ENCODE assay signal across 10 cellular contexts in the genomic region with DNA sequence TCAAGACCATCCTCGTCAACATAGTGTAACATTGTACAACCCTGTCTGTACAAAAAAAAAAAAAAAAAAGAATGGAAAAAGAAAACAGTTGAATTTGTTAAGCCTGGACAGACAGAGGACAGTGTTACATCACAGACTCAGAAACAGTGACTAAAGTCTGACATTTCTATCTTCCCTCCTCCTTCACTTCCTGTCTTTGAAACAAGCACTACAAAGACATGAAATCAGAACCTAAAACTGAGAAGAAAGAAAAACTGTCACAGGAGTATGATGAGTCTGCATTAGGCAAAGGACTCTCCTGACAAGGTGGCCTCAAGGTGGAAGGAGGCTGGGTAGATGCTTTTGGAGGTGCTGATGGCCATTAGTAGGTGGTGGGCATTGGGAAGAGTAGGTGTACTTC.
DNase-seq lines count a peak whose midpoint lies in the region; ATAC-seq, FAIRE-seq and TF ChIP-seq lines count a peak whose summit lies in the region.
"Had no signal": no experiment of that assay in that cellular context is flagged by ENCODE, and none has a peak within 500 bp of the region (broad histone marks: within the 10 kb centered on the region; RNA-seq: fewer than 3 reads in every experiment).

No MANE protein-coding gene starts in this region.

- peak overlapping the region; percentile 41; the same call in 1 of the 2 replicates for H3K27ac ChIP-seq in HL-60 (replicated peaks)
- H3K27ac ChIP-seq in GM12878 (ENCODE audit: control insufficient read depth, insufficient read depth) = peak overlapping the region; percentile 57
- H3K27ac ChIP-seq in RWPE1 = no peak overlapping the region

- CTCF ChIA-PET in GM12878 (lab: Yijun Ruan, JAX) (interaction anchor here (1.2 to 1.3 kb wide), 2 partner anchors 16 to 17 kb away, joined by 4 to 7 read pairs; no protein-coding TSS in a partner anchor), RWPE1 (lab: Yijun Ruan, JAX) (no interaction called here)

- intact Hi-C loops in GM12878 (cut with micrococcal nuclease; ENCODE audit: unreplicated experiment) = no loop called here

- peaks cover 0 to 3% of the 10 kb centered on the region in 2 experiments; a peak in 3 of 4 replicates for H3K36me3 ChIP-seq in GM12878 (ENCODE audit: control insufficient read depth in 2 of 2, insufficient read depth in 2 of 2, low read length in 1 of 2)

- TF ChIP-seq EP300 in GM12878 (IDR thresholded peaks at IDR 0.05; ENCODE audit: borderline replicate concordance in 1 of 2, control insufficient read depth in 1 of 2, low read depth in 2 of 2, low read length in 2 of 2) = no peak

- no TSS peak for BruUV-seq in GM12878 (replicated peaks; lab: Mats Ljungman, UMichigan)

- peak; percentile 52 for DNase-seq in CD1c-positive myeloid dendritic cell (ENCODE audit: extremely low spot score)
- DNase-seq in GM19239 (ENCODE audit: insufficient read length, low spot score) = no peak
- DNase-seq in HL-60 (ENCODE audit: low read depth in 1 of 2, low spot score in 1 of 2) = peak in 1 of 2 experiments; percentile 37
- no peak for DNase-seq in GM12878 (ENCODE audit: low read depth, low spot score)
- DNase-seq in COLO829 (ENCODE audit: low spot score) = no peak
- no peak for DNase-seq in 8988T
- DNase-seq in RWPE1 (ENCODE audit: low spot score) = no peak
- DNase-seq: KG1 had no signal

- H3K4me2 ChIP-seq in GM12878 (ENCODE audit: control insufficient read depth, insufficient read depth) = no peak overlapping the region

- H3K27me3 ChIP-seq in HL-60 (ENCODE audit: insufficient read depth, poor library complexity, severe bottlenecking) = no peaks in the 10 kb centered on the region
- no peaks in the 10 kb centered on the region for H3K27me3 ChIP-seq in GM12878 (replicated peaks in 1 of 2; ENCODE audit: control insufficient read depth in 2 of 2, insufficient read depth in 2 of 2, low read length in 1 of 2)

- H3K4me1 ChIP-seq in GM12878 (ENCODE audit: control insufficient read depth, insufficient read depth, low read length) = peaks cover 21% of the 10 kb centered on the region

- no peak for TF ChIP-seq POLR2A in GM12878 (IDR thresholded peaks at IDR 0.05; ENCODE audit: low read depth, low read length)

- FAIRE-seq in GM19239 (lab: Jason Lieb, UNC) = peak; percentile 72
- no peak for FAIRE-seq in GM12878 (lab: Jason Lieb, UNC)
- FAIRE-seq: urothelium cell line had no signal

- SMC1A ChIA-PET in GM12878 (lab: Charles Lee; ENCODE audit: uncharacterized antibody, unreplicated experiment) = interaction anchor here (1.3 to 1.9 kb wide), 2 partner anchors 11 to 18 kb away, joined by 3 to 6 read pairs; no protein-coding TSS in a partner anchor

- RAD21 ChIA-PET in GM12878 (lab: Charles Lee; ENCODE audit: unreplicated experiment) = interaction anchor here (1.2 kb wide), 1 partner anchor 13 kb away, joined by 7 read pairs; no protein-coding TSS in a partner anchor

- no peaks in the 10 kb centered on the region for H3K9me3 ChIP-seq in GM12878 (replicated peaks; ENCODE audit: control insufficient read depth, insufficient read depth, low read length)

- H4K20me1 ChIP-seq in GM12878 (ENCODE audit: control insufficient read depth, insufficient read depth) = no peaks in the 10 kb centered on the region

- POLR2A ChIA-PET in GM12878 (lab: Charles Lee) = interaction anchor here (0.6 kb wide), 1 partner anchor 57 kb away, joined by 3 read pairs; no protein-coding TSS in a partner anchor
- POLR2A ChIA-PET in RWPE1 (lab: Yijun Ruan, JAX; ENCODE audit: low non-redundant PET) = no interaction called here

- no peak for TF ChIP-seq CTCF in HL-60 (IDR thresholded peaks at IDR 0.05; ENCODE audit: insufficient read depth, low read length)
- TF ChIP-seq CTCF in GM12878 (IDR thresholded peaks at IDR 0.05 in 2 of 3, conservative IDR thresholded peaks at IDR 0.05 in 1 of 3; ENCODE audit: control insufficient read depth in 2 of 3, extremely low read depth in 1 of 3, insufficient read depth in 1 of 3, low read depth in 3 of 3, low read length in 3 of 3) = no peak
- no peak for TF ChIP-seq CTCF in RWPE1 (conservative IDR thresholded peaks at IDR 0.05; ENCODE audit: low read depth)

- ATAC-seq in GM12878 (peak; percentile 68), HG02970 (IDR thresholded peaks at IDR 0.05; ENCODE audit: low FRiP score, unreplicated experiment) (no peak)

- no peak overlapping the region for H3K4me3 ChIP-seq in HL-60 (replicated peaks; ENCODE audit: insufficient read depth, low read length)
- peak overlapping the region; percentile 18; the same call in 1 of the 2 replicates for H3K4me3 ChIP-seq in GM12878

- no peak overlapping the region for H2AFZ ChIP-seq in GM12878 (ENCODE audit: control insufficient read depth, low read depth, low read length)

- H3K9ac ChIP-seq in GM12878 (ENCODE audit: control insufficient read depth, insufficient read depth, low read length) = no peak overlapping the region

- no CpG with 5 or more reads among the region's 1 CpG for WGBS in GM12878 (ENCODE audit: insufficient coverage, insufficient replicate concordance, low lambda C conversion rate, missing lambda C conversion rate)

- in situ Hi-C loops in GM12878 (cut with MboI) = no loop called here

- peaks cover 31% of the 10 kb centered on the region for H3K79me2 ChIP-seq in GM12878 (ENCODE audit: control insufficient read depth, insufficient read depth, low read length)

- no peak for TF ChIP-seq RAD21 in GM12878 (IDR thresholded peaks at IDR 0.05; ENCODE audit: insufficient read depth, low read depth, low read length)

TF ChIP-seq in GM12878, 131 proteins besides CTCF, POLR2A, EP300 and RAD21:
- TF ChIP-seq KDM1A (IDR thresholded peaks at IDR 0.05; ENCODE audit: borderline replicate concordance) (no peak), ATF7 (IDR thresholded peaks at IDR 0.05; ENCODE audit: low read depth) (0 out of 2 replicates have a peak, but pooled peaks have one; percentile 15), CREB1 (IDR thresholded peaks at IDR 0.05; ENCODE audit: low read depth) (peak; percentile 85), CREM (IDR thresholded peaks at IDR 0.05; ENCODE audit: low read depth) (0 out of 2 replicates have a peak, but pooled peaks have one; percentile 53)
